In the genomic region with DNA sequence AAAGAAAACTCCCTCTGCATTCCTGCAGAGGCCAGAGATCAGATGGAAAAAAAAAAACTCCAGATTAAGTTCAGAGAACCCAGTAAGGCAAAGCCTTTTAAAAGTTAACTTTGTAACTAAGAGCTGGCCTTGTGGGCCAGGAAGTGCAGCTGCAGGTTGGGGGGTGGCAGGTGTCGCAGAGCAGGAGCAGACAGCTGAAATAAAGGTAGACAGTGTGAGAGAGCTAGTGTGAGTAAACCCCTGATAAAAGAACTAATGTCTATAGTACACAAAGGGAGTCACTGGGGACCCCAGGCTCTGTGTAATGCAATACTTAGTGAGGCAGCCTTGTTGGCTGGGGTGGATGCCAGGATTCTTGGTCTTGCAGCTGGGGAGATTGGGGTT, we compare ENCODE assay signal across 10 cellular contexts. TPM values are rescaled to one million over a fixed set of nuclear protein-coding genes. Genes with fewer than 3 reads are reported as not detected.
DNase-seq lines count a peak whose midpoint lies in the region; ATAC-seq, FAIRE-seq and TF ChIP-seq lines count a peak whose summit lies in the region.
"Had no signal": no experiment of that assay in that cellular context is flagged by ENCODE, and none has a peak within 500 bp of the region (broad histone marks: within the 10 kb centered on the region; RNA-seq: fewer than 3 reads in every experiment).

No MANE protein-coding gene starts in this region.

- TF ChIP-seq POLR2A in GM12878 (IDR thresholded peaks at IDR 0.05; ENCODE audit: low read depth, low read length) = no peak

- SMC1A ChIA-PET in GM12878 (lab: Charles Lee; ENCODE audit: uncharacterized antibody, unreplicated experiment) = interaction anchor here (0.6 to 6.3 kb wide), 14 partner anchors 7 to 139 kb away, joined by 3 to 42 read pairs (median 14); partner anchors contain the start of gene C15orf39

- H3K9ac ChIP-seq in GM12878 (ENCODE audit: control insufficient read depth, insufficient read depth, low read length) = no peak overlapping the region; the same call in 1 of the 2 replicates

- TF ChIP-seq RAD21 in GM12878 (IDR thresholded peaks at IDR 0.05; ENCODE audit: insufficient read depth, low read depth, low read length) = no peak

- CTCF ChIA-PET in GM12878 (lab: Yijun Ruan, JAX) = interaction anchor here (0.5 to 3.9 kb wide), 7 partner anchors 10 to 138 kb away, joined by 3 to 21 read pairs (median 5); no protein-coding TSS in a partner anchor

- H3K36me3 Mint-ChIP-seq in natural killer cell treated with Interleukin-12 subunit alpha and Interleukin-12 subunit beta and Interleukin-15 and Interleukin-18, amount 100 ng/mL, for 72 hours = no peaks in the 10 kb centered on the region

- no peaks in the 10 kb centered on the region; a peak in 2 of 4 replicates for H3K36me3 ChIP-seq in GM12878 (ENCODE audit: control insufficient read depth in 2 of 2, insufficient read depth in 2 of 2, low read length in 1 of 2)

- no peak overlapping the region for H3K4me2 ChIP-seq in GM12878 (ENCODE audit: control insufficient read depth, insufficient read depth)

- no peak for TF ChIP-seq CTCF in GM12878 (IDR thresholded peaks at IDR 0.05 in 2 of 3, conservative IDR thresholded peaks at IDR 0.05 in 1 of 3; ENCODE audit: control insufficient read depth in 2 of 3, extremely low read depth in 1 of 3, insufficient read depth in 1 of 3, low read depth in 3 of 3, low read length in 3 of 3)

- RAD21 ChIA-PET in GM12878 (lab: Charles Lee; ENCODE audit: unreplicated experiment) = interaction anchor here (1.0 to 4.4 kb wide), 10 partner anchors 27 to 143 kb away, joined by 3 to 51 read pairs (median 19); partner anchors contain the start of gene C15orf39

- ATAC-seq in GM12878 = no peak
- ATAC-seq in natural killer cell treated with Interleukin-12 subunit alpha and Interleukin-12 subunit beta and Interleukin-15 and Interleukin-18, amount 100 ng/mL, for 72 hours = no peak
- no peak for ATAC-seq in HG03045 (IDR thresholded peaks at IDR 0.05; ENCODE audit: unreplicated experiment)

- H3K79me2 ChIP-seq in GM12878 (ENCODE audit: control insufficient read depth, insufficient read depth, low read length) = no peaks in the 10 kb centered on the region

- no peak overlapping the region for H2AFZ ChIP-seq in GM12878 (ENCODE audit: control insufficient read depth, low read depth, low read length)

- intact Hi-C loops in GM12878 (cut with micrococcal nuclease; ENCODE audit: unreplicated experiment) = loop anchor here (5.0 kb wide), 1 partner anchor 47 kb away; no protein-coding TSS in a partner anchor

- H3K27ac Mint-ChIP-seq in natural killer cell treated with Interleukin-12 subunit alpha and Interleukin-12 subunit beta and Interleukin-15 and Interleukin-18, amount 100 ng/mL, for 72 hours = peak overlapping the region in 1 of 2 donors; percentile 38
- H3K27ac Mint-ChIP-seq: naive B cell had no signal

- no peaks in the 10 kb centered on the region for H3K27me3 Mint-ChIP-seq in natural killer cell treated with Interleukin-12 subunit alpha and Interleukin-12 subunit beta and Interleukin-15 and Interleukin-18, amount 100 ng/mL, for 72 hours

- H4K20me1 ChIP-seq in GM12878 (ENCODE audit: control insufficient read depth, insufficient read depth) = no peaks in the 10 kb centered on the region

- no peaks in the 10 kb centered on the region for H3K9me3 Mint-ChIP-seq in natural killer cell treated with Interleukin-12 subunit alpha and Interleukin-12 subunit beta and Interleukin-15 and Interleukin-18, amount 100 ng/mL, for 72 hours

- H3K4me3 Mint-ChIP-seq in natural killer cell treated with Interleukin-12 subunit alpha and Interleukin-12 subunit beta and Interleukin-15 and Interleukin-18, amount 100 ng/mL, for 72 hours = peak overlapping the region; percentile 1
- H3K4me3 Mint-ChIP-seq: naive B cell had no signal

- no peak overlapping the region for H3K4me3 ChIP-seq in GM12878

- H3K27ac ChIP-seq in GM12878 (ENCODE audit: control insufficient read depth, insufficient read depth) = peak overlapping the region; percentile 17

- H3K4me1 ChIP-seq in GM12878 (ENCODE audit: control insufficient read depth, insufficient read depth, low read length) = peaks cover 76% of the 10 kb centered on the region

- H3K4me1 Mint-ChIP-seq in natural killer cell treated with Interleukin-12 subunit alpha and Interleukin-12 subunit beta and Interleukin-15 and Interleukin-18, amount 100 ng/mL, for 72 hours (ENCODE audit: low read depth in 2 of 2) = peaks cover 49 to 51% of the 10 kb centered on the region in 2 donors

- POLR2A ChIA-PET in GM12878 (lab: Charles Lee) = interaction anchor here (0.5 to 6.8 kb wide), 7 partner anchors 12 to 139 kb away, joined by 3 to 55 read pairs (median 5); partner anchors contain the start of gene C15orf39

- no peak for TF ChIP-seq EP300 in GM12878 (IDR thresholded peaks at IDR 0.05; ENCODE audit: borderline replicate concordance in 1 of 2, control insufficient read depth in 1 of 2, low read depth in 2 of 2, low read length in 2 of 2)

- 100% methylated on average over 1 of the region's 1 CpG for WGBS in GM12878 (ENCODE audit: insufficient coverage, insufficient replicate concordance, low lambda C conversion rate, missing lambda C conversion rate)

- no TSS peak for BruUV-seq in GM12878 (replicated peaks; lab: Mats Ljungman, UMichigan)

- no peak for FAIRE-seq in GM12878 (lab: Jason Lieb, UNC)
- FAIRE-seq in RCC 7860 (lab: Jason Lieb, UNC) = no peak

- DNase-seq in Daoy (ENCODE audit: low read depth) = peak; percentile 62
- DNase-seq in NCI-H146 treated with DMSO at 0.1 percent for 48 hours (lab: John Stamatoyannopoulos, UW; ENCODE audit: unreplicated experiment) = peak; percentile 28
- DNase-seq in GM12878 (ENCODE audit: low read depth, low spot score) = no peak
- DNase-seq in natural killer cell treated with Interleukin-12 subunit alpha and Interleukin-12 subunit beta and Interleukin-15 and Interleukin-18, amount 100 ng/mL, for 72 hours (ENCODE audit: low spot score) = no peak
- no peak for DNase-seq in NCI-H526 treated with DMSO at 0.1 percent for 48 hours (lab: John Stamatoyannopoulos, UW)
- DNase-seq in NOMO-1 treated with dmso at 0.1 percent for 144 hours (lab: John Stamatoyannopoulos, UW; ENCODE audit: unreplicated experiment) = no peak
- DNase-seq in RCC 7860 (ENCODE audit: low spot score) = no peak
- DNase-seq: Karpas-422, naive B cell had no signal

- no peaks in the 10 kb centered on the region for H3K27me3 ChIP-seq in GM12878 (replicated peaks in 1 of 2; ENCODE audit: control insufficient read depth in 2 of 2, insufficient read depth in 2 of 2, low read length in 1 of 2)

- H3K9me3 ChIP-seq in GM12878 (replicated peaks; ENCODE audit: control insufficient read depth, insufficient read depth, low read length) = no peaks in the 10 kb centered on the region; the same call in 2 of the 3 replicates

- in situ Hi-C loops in GM12878 (cut with MboI) = no loop called here

TF ChIP-seq in GM12878, 131 proteins besides CTCF, POLR2A, EP300 and RAD21 (continues in another document):
- TF ChIP-seq TCF12 (IDR thresholded peaks at IDR 0.05; ENCODE audit: low read depth, low read length) (0 out of 2 replicates have a peak, but pooled peaks have one; percentile 44), JUNB (IDR thresholded peaks at IDR 0.05) (no peak), ZNF687 (IDR thresholded peaks at IDR 0.05) (no peak)

RNA-seq across cellular contexts. Expression of gene PPCDC, which starts 42.1 kb away (rescaled TPM):
- total RNA-seq in Daoy (2014; rRNA removed; shearing (Covaris generic)) = 30.6 and 32.1 TPM in 2 replicates
- 112 and 121 TPM in 2 replicates for total RNA-seq in GM12878 (2013; cell fraction: nucleolus; rRNA removed)
- total RNA-seq in GM12878 (2014; rRNA removed) (42.7 and 45.0 TPM in 2 replicates), GM12878 (2014; rRNA removed; fragmentation: Illumina TruSeq; extraction: Trizol) (29.4 and 32.5 TPM in 2 replicates), GM12878 (2021) (40.2 and 43.3 TPM in 2 replicates)
- 25.0 TPM for polyA plus RNA-seq in GM12878 (2011; ENCODE audit: low read depth)
- polyA plus RNA-seq in GM12878 (2011; rRNA removed) (27.9 and 44.7 TPM in 2 replicates), GM12878 (2014; fragmentation: Illumina TruSeq; extraction: Trizol) (32.9 and 35.7 TPM in 2 replicates), GM12878 (2014; fragmentation: Nextera tagmentation; extraction: Ambion mirVana) (100 to 1,000 TPM in 1 of 2 experiments, 10 to 100 TPM in 1; 92.0 to 135 TPM), GM12878 (2014; rRNA removed) (68.2 and 69.9 TPM in 2 replicates), GM12878 (2016; fragmentation: Nextera tagmentation; extraction: Ambion mirVana) (10 to 100 TPM; 65.4 to 67.9 TPM)
- polyA plus RNA-seq in GM12878 (2011; cell fraction: cytosol; rRNA removed) = 61.6 and 76.5 TPM in 2 replicates
- 83.3 and 92.0 TPM in 2 replicates for polyA plus RNA-seq in GM12878 (2011; cell fraction: nucleus; rRNA removed)
- 27.6 and 38.4 TPM in 2 replicates for polyA plus RNA-seq in GM12878 (2012)
- 37.2 and 70.2 TPM in 2 replicates for polyA minus RNA-seq in GM12878 (2011; rRNA and poly(A)+ RNA removed)
- 8.8 and 18.7 TPM in 2 replicates for polyA minus RNA-seq in GM12878 (2011; cell fraction: cytosol; rRNA and poly(A)+ RNA removed)
- polyA minus RNA-seq in GM12878 (2011; cell fraction: nucleus; rRNA and poly(A)+ RNA removed) = 51.0 and 104 TPM in 2 replicates
- 10 to 100 TPM; 27.0 to 42.0 TPM for total RNA-seq in natural killer cell treated with Interleukin-12 subunit alpha and Interleukin-12 subunit beta and Interleukin-15 and Interleukin-18, amount 100 ng/mL, for 72 hours

Comparison
In these comparisons a context has a peak if more than half of its experiments do, and no peak if none do; other contexts are left out.
1. DNase-seq: peak in Daoy (single experiment) and NCI-H146 treated with DMSO at 0.1 percent for 48 hours (single experiment); none in GM12878 (single experiment), natural killer cell treated with Interleukin-12 subunit alpha and Interleukin-12 subunit beta and Interleukin-15 and Interleukin-18, amount 100 ng/mL, for 72 hours (single experiment), NCI-H526 treated with DMSO at 0.1 percent for 48 hours (single experiment), NOMO-1 treated with dmso at 0.1 percent for 144 hours (single experiment) and RCC 7860 (single experiment).